Comparison of ENCODE assay signal across 13 cellular contexts in genomic region chr4:111064342-111064993, GRCh38.
DNase-seq lines count a peak whose midpoint lies in the region; ATAC-seq and TF ChIP-seq lines count a peak whose summit lies in the region.
"Had no signal": no experiment of that assay in that cellular context is flagged by ENCODE, and none has a peak within 500 bp of the region (broad histone marks: within the 10 kb centered on the region; RNA-seq: fewer than 3 reads in every experiment).

No MANE protein-coding gene starts in this region.

- ATAC-seq in gastrocnemius medialis: no peak
- no peak for ATAC-seq in HG02588 (IDR thresholded peaks at IDR 0.05; ENCODE audit: unreplicated experiment)
- ATAC-seq: esophagus mucosa had no signal

- H4K20me1 ChIP-seq in GM23248 (ENCODE audit: insufficient read depth): no peaks in the 10 kb centered on the region
- H4K20me1 ChIP-seq in MM.1S (ENCODE audit: insufficient read depth, low read length): no peaks in the 10 kb centered on the region
- H4K20me1 ChIP-seq in mammary epithelial cell (ENCODE audit: insufficient read depth, low read length): no peaks in the 10 kb centered on the region

- H3K4me2 ChIP-seq in GM23248 (ENCODE audit: unreplicated experiment) (peak overlapping the region; percentile 52), MM.1S (ENCODE audit: low read depth, low read length) (peak overlapping the region; percentile 63), mammary epithelial cell (ENCODE audit: insufficient read depth, low read depth, low read length) (no peak overlapping the region), skeletal muscle satellite cell (ENCODE audit: low read length) (peak overlapping the region; percentile 35)

- H3K4me3 ChIP-seq in GM23248: no peak overlapping the region
- peak overlapping the region; percentile 17; the same call in 1 of the 2 replicates for H3K4me3 ChIP-seq in MM.1S (ENCODE audit: low read length)
- no peak overlapping the region for H3K4me3 ChIP-seq in mammary epithelial cell (replicated peaks in 1 of 3; ENCODE audit: insufficient read depth in 1 of 3, low read depth in 2 of 3, low read length in 3 of 3)
- peak overlapping the region; percentile 20 for H3K4me3 ChIP-seq in skeletal muscle satellite cell (ENCODE audit: low read length)
- H3K4me3 ChIP-seq in gastrocnemius medialis: no peak overlapping the region
- H3K4me3 ChIP-seq: thoracic aorta had no signal

- no peaks in the 10 kb centered on the region for H3K36me3 ChIP-seq in GM23248 (ENCODE audit: low read depth)
- no peaks in the 10 kb centered on the region for H3K36me3 ChIP-seq in MM.1S (replicated peaks; ENCODE audit: insufficient read depth, low read length)
- no peaks in the 10 kb centered on the region for H3K36me3 ChIP-seq in mammary epithelial cell (ENCODE audit: insufficient read depth, low read length)
- no peaks in the 10 kb centered on the region for H3K36me3 ChIP-seq in skeletal muscle satellite cell (ENCODE audit: insufficient read depth, low read length)
- H3K36me3 ChIP-seq in gastrocnemius medialis: no peaks in the 10 kb centered on the region
- H3K36me3 ChIP-seq: thoracic aorta had no signal

- DNase-seq in GM23248: peak; percentile 98
- peak; percentile 95 for DNase-seq in MM.1S
- peak; percentile 78 for DNase-seq in mammary epithelial cell
- no peak for DNase-seq in gastrocnemius medialis
- no peak for DNase-seq in NCI-H82 (lab: John Stamatoyannopoulos, UW)
- DNase-seq in activated naive CD4-positive, alpha-beta T cell treated with anti-CD3 and anti-CD28 coated beads, Interleukin-2, amount 10 ng/mL, durations not matched to agents 7 days and 5 days: no peak
- DNase-seq: NCI-H446 treated with DMSO at 0.1 percent for 48 hours had no signal

- no peaks in the 10 kb centered on the region for H3K79me2 ChIP-seq in GM23248 (ENCODE audit: insufficient read depth)
- H3K79me2 ChIP-seq in MM.1S (ENCODE audit: low read length): no peaks in the 10 kb centered on the region
- no peaks in the 10 kb centered on the region for H3K79me2 ChIP-seq in mammary epithelial cell (ENCODE audit: insufficient read depth, low read length)

- H3K9me3 Mint-ChIP-seq in activated naive CD4-positive, alpha-beta T cell treated with anti-CD3 and anti-CD28 coated beads, Interleukin-2, amount 10 ng/mL, durations not matched to agents 7 days and 5 days: no peaks in the 10 kb centered on the region
- H3K9me3 Mint-ChIP-seq: mesothelial cell of epicardium; T-helper 2 cell treated with Interferon-gamma antibody and Interleukin-4, amounts not matched to agents 5 μg/mL and 100 μg/mL, for 36 hours had no signal

- intact Hi-C loops in mammary epithelial cell (cut with micrococcal nuclease): no loop called here
- intact Hi-C loops in gastrocnemius medialis (cut with DNase I; ENCODE audit: low total_unique reads): no loop called here

- H3K4me3 Mint-ChIP-seq in activated naive CD4-positive, alpha-beta T cell treated with anti-CD3 and anti-CD28 coated beads, Interleukin-2, amount 10 ng/mL, durations not matched to agents 7 days and 5 days: no peak overlapping the region
- H3K4me3 Mint-ChIP-seq: mesothelial cell of epicardium; T-helper 2 cell treated with Interferon-gamma antibody and Interleukin-4, amounts not matched to agents 5 μg/mL and 100 μg/mL, for 36 hours had no signal

- H3K27ac Mint-ChIP-seq in activated naive CD4-positive, alpha-beta T cell treated with anti-CD3 and anti-CD28 coated beads, Interleukin-2, amount 10 ng/mL, durations not matched to agents 7 days and 5 days: no peak overlapping the region
- H3K27ac Mint-ChIP-seq: mesothelial cell of epicardium; T-helper 2 cell treated with Interferon-gamma antibody and Interleukin-4, amounts not matched to agents 5 μg/mL and 100 μg/mL, for 36 hours had no signal

- H3K27me3 Mint-ChIP-seq in activated naive CD4-positive, alpha-beta T cell treated with anti-CD3 and anti-CD28 coated beads, Interleukin-2, amount 10 ng/mL, durations not matched to agents 7 days and 5 days: no peaks in the 10 kb centered on the region

- H3K9ac ChIP-seq in GM23248: peak overlapping the region; percentile 54
- H3K9ac ChIP-seq in MM.1S (ENCODE audit: low read length): peak overlapping the region; percentile 18; the same call in 1 of the 2 replicates
- no peak overlapping the region for H3K9ac ChIP-seq in mammary epithelial cell (ENCODE audit: insufficient read depth, low read length)
- peak overlapping the region; percentile 56 for H3K9ac ChIP-seq in skeletal muscle satellite cell (ENCODE audit: low read depth, low read length)

- H3K4me1 ChIP-seq in GM23248 (ENCODE audit: insufficient read depth) (peaks cover 45% of the 10 kb centered on the region), MM.1S (ENCODE audit: low read length) (peaks cover 18% of the 10 kb centered on the region), mammary epithelial cell (ENCODE audit: insufficient read depth, low read length) (peaks cover 3% of the 10 kb centered on the region), skeletal muscle satellite cell (ENCODE audit: control insufficient read depth, insufficient read depth, low read length) (peaks cover 48% of the 10 kb centered on the region), gastrocnemius medialis (no peaks in the 10 kb centered on the region)

- peak; percentile 24 for TF ChIP-seq CTCF in MM.1S (IDR thresholded peaks at IDR 0.05; ENCODE audit: low read length)
- no peak for TF ChIP-seq CTCF in mammary epithelial cell (conservative IDR thresholded peaks at IDR 0.05 in 1 of 2, IDR thresholded peaks at IDR 0.05 in 1 of 2; ENCODE audit: extremely low read depth in 1 of 2, insufficient read depth in 1 of 2, low read depth in 1 of 2, low read length in 2 of 2)
- TF ChIP-seq CTCF in gastrocnemius medialis (IDR thresholded peaks at IDR 0.05 in 4 of 5, conservative IDR thresholded peaks at IDR 0.05 in 1 of 5): no peak

- in situ Hi-C loops in GM23248 (cut with MboI) (no loop called here), mammary epithelial cell (cut with MboI; ENCODE audit: low sequenced_read_pairs in 2 of 2) (no loop called here), gastrocnemius medialis (cut with MboI; ENCODE audit: low sequenced_read_pairs in 4 of 4) (no loop called here)

- no peaks in the 10 kb centered on the region for H3K9me3 ChIP-seq in GM23248 (ENCODE audit: low read depth)
- no peaks in the 10 kb centered on the region for H3K9me3 ChIP-seq in MM.1S (replicated peaks; ENCODE audit: insufficient read depth, low read length)
- H3K9me3 ChIP-seq in mammary epithelial cell (replicated peaks; ENCODE audit: insufficient read depth, low read length): peaks cover 4% of the 10 kb centered on the region
- H3K9me3 ChIP-seq in skeletal muscle satellite cell (replicated peaks; ENCODE audit: low read length): no peaks in the 10 kb centered on the region
- no peaks in the 10 kb centered on the region for H3K9me3 ChIP-seq in gastrocnemius medialis
- H3K9me3 ChIP-seq: thoracic aorta had no signal

- no peak for TF ChIP-seq POLR2A in gastrocnemius medialis (IDR thresholded peaks at IDR 0.05)

- H3K9me2 ChIP-seq in GM23248 (ENCODE audit: insufficient read depth) (no peaks in the 10 kb centered on the region), MM.1S (replicated peaks; ENCODE audit: insufficient read depth, low read length) (no peaks in the 10 kb centered on the region)

- peak overlapping the region; percentile 88 for H3K27ac ChIP-seq in GM23248
- peak overlapping the region; percentile 81 for H3K27ac ChIP-seq in MM.1S (ENCODE audit: low read length)
- H3K27ac ChIP-seq in mammary epithelial cell (ENCODE audit: insufficient read depth, low read depth, low read length): no peak overlapping the region
- no peak overlapping the region for H3K27ac ChIP-seq in gastrocnemius medialis
- H3K27ac ChIP-seq: thoracic aorta had no signal

- CTCF ChIA-PET in mammary epithelial cell (lab: Charles Lee; ENCODE audit: low non-redundant PET): interaction anchor here (0.6 kb wide), 1 partner anchor 11 kb away, joined by 3 read pairs; no protein-coding TSS in a partner anchor
- CTCF ChIA-PET in activated naive CD4-positive, alpha-beta T cell treated with anti-CD3 and anti-CD28 coated beads, Interleukin-2, amount 10 ng/mL, durations not matched to agents 7 days and 5 days (lab: Charles Lee): no interaction called here

- dilution Hi-C loops in mammary epithelial cell (cut with HindIII; ENCODE audit: low sequenced_read_pairs): no loop called here

- 2% methylated on average over 4 of the region's 4 CpGs for WGBS in GM23248 (ENCODE audit: low coverage in 1 of 2, low lambda C conversion rate in 2 of 2, missing lambda C conversion rate in 2 of 2), 2 experiments
- WGBS in mammary epithelial cell (ENCODE audit: low coverage, missing lambda C conversion rate): 39% methylated on average over 4 of the region's 4 CpGs

- no peaks in the 10 kb centered on the region for H3K4me1 Mint-ChIP-seq in activated naive CD4-positive, alpha-beta T cell treated with anti-CD3 and anti-CD28 coated beads, Interleukin-2, amount 10 ng/mL, durations not matched to agents 7 days and 5 days

- H3K27me3 ChIP-seq in GM23248 (replicated peaks; ENCODE audit: insufficient read depth) (no peaks in the 10 kb centered on the region), MM.1S (replicated peaks; ENCODE audit: insufficient read depth, low read length) (no peaks in the 10 kb centered on the region), mammary epithelial cell (ENCODE audit: insufficient read depth, low read length) (no peaks in the 10 kb centered on the region), skeletal muscle satellite cell (ENCODE audit: control insufficient read depth, insufficient read depth, low read length) (no peaks in the 10 kb centered on the region), gastrocnemius medialis (no peaks in the 10 kb centered on the region)

- H3K36me3 Mint-ChIP-seq in activated naive CD4-positive, alpha-beta T cell treated with anti-CD3 and anti-CD28 coated beads, Interleukin-2, amount 10 ng/mL, durations not matched to agents 7 days and 5 days: no peaks in the 10 kb centered on the region
- H3K36me3 Mint-ChIP-seq: mesothelial cell of epicardium had no signal

- BruUV-seq in mammary epithelial cell (replicated peaks; lab: Mats Ljungman, UMichigan): no TSS peak

- H2AFZ ChIP-seq in GM23248 (peak overlapping the region; percentile 32; the same call in 1 of the 2 replicates), MM.1S (ENCODE audit: low read length) (peak overlapping the region; percentile 42), mammary epithelial cell (ENCODE audit: low read depth, low read length) (peak overlapping the region; percentile 13)

- H3F3A ChIP-seq in GM23248 (ENCODE audit: insufficient read depth) (peaks cover 54% of the 10 kb centered on the region), MM.1S (ENCODE audit: insufficient read depth, low read length) (peaks cover 11% of the 10 kb centered on the region)

Comparison
In these comparisons a context has a peak if more than half of its experiments do, and no peak if none do; other contexts are left out.
1. DNase-seq: peak in GM23248 (single experiment), MM.1S (single experiment) and mammary epithelial cell (single experiment); none in gastrocnemius medialis (0 of 2), NCI-H82 (single experiment) and activated naive CD4-positive, alpha-beta T cell treated with anti-CD3 and anti-CD28 coated beads, Interleukin-2, amount 10 ng/mL, durations not matched to agents 7 days and 5 days (single experiment).
2. H3K27ac ChIP-seq: peak in GM23248 (single experiment) and MM.1S (single experiment); none in mammary epithelial cell (single experiment) and gastrocnemius medialis (0 of 4).
3. H3K4me3 ChIP-seq: peak in MM.1S (single experiment) and skeletal muscle satellite cell (single experiment); none in GM23248 (single experiment), mammary epithelial cell (0 of 3) and gastrocnemius medialis (0 of 4).
4. Peak in every context shown above with its lines, with median percentiles within 50 percentile points of each other: H2AFZ ChIP-seq.